8 cellular contexts compared by ENCODE assay signal in genomic region chr20:31604567-31605030, GRCh38. TPM values are rescaled to one million over a fixed set of nuclear protein-coding genes. Genes with fewer than 3 reads are reported as not detected.
DNase-seq lines count a peak whose midpoint lies in the region; ATAC-seq and TF ChIP-seq lines count a peak whose summit lies in the region.

No MANE protein-coding gene starts in this region.

- H3K27ac ChIP-seq in 22Rv1, result peak overlapping the region; percentile 100
- H3K27ac ChIP-seq in mesodermal cell (ENCODE audit: low read depth, low read length, severe bottlenecking), result peak overlapping the region; percentile 99

- H3K27me3 Mint-ChIP-seq in brain, result peaks cover 31% of the 10 kb centered on the region

- WGBS in mesodermal cell (ENCODE audit: insufficient coverage in 2 of 2), 2 experiments, result 2 to 4% methylated on average over 10 to 13 of the region's 14 CpGs

- no peaks in the 10 kb centered on the region for H3K36me3 Mint-ChIP-seq in brain

- H3K27ac Mint-ChIP-seq in brain, result peak overlapping the region; percentile 91 to 99 (median 97)

- H3K4me3 ChIP-seq in mesodermal cell (ENCODE audit: extremely low read depth, insufficient read depth, low read length, poor library complexity, severe bottlenecking), result peak overlapping the region; percentile 91

- H3K4me1 ChIP-seq in mesodermal cell (ENCODE audit: control insufficient read depth, insufficient read depth, low read length, poor library complexity, severe bottlenecking), result peaks cover 27% of the 10 kb centered on the region

- peak; percentile 5 for ATAC-seq in HG03108 (IDR thresholded peaks at IDR 0.05; ENCODE audit: unreplicated experiment)
- no peak for ATAC-seq in HG03378 (IDR thresholded peaks at IDR 0.05; ENCODE audit: unreplicated experiment)

- H3K36me3 ChIP-seq in mesodermal cell (ENCODE audit: control insufficient read depth, insufficient read depth, low read length), result peaks cover 19% of the 10 kb centered on the region

- peaks cover 0 to 4% (median 0%) of the 10 kb centered on the region in 5 experiments for H3K9me3 Mint-ChIP-seq in brain

- H3K4me3 Mint-ChIP-seq in brain, result peak overlapping the region; percentile 90 to 97 (median 93)

- DNase-seq in GM20000 (ENCODE audit: low spot score), result no peak
- DNase-seq in NCI-H146 (lab: John Stamatoyannopoulos, UW), result no peak
- no peak for DNase-seq in NCI-H1092 treated with DMSO at 0.1 percent for 48 hours (lab: John Stamatoyannopoulos, UW)

- TF ChIP-seq CTCF in 22Rv1 (IDR thresholded peaks at IDR 0.05) (no peak), brain (conservative IDR thresholded peaks at IDR 0.05) (no peak), GM20000 (IDR thresholded peaks at IDR 0.05; ENCODE audit: extremely low read depth, missing control alignments) (no peak)

- H3K4me1 Mint-ChIP-seq in brain, result peaks cover 55% of the 10 kb centered on the region

- no peaks in the 10 kb centered on the region for H3K9me3 ChIP-seq in mesodermal cell (ENCODE audit: control insufficient read depth, low read length)

RNA-seq across cellular contexts. Expression of gene ID1, which starts 0.5 kb away (rescaled TPM):
- polyA plus RNA-seq in brain (ENCODE audit: insufficient read depth, low read depth, low replicate concordance), result 109 TPM
- 455 TPM for polyA plus RNA-seq in mesodermal cell (2013, experiment 1 of 2)
- 320 TPM for polyA plus RNA-seq in mesodermal cell (2013, experiment 2 of 2)

RNA-seq across cellular contexts. Expression of gene COX4I2, which starts 33.1 kb away (rescaled TPM):
- 6.3 TPM for polyA plus RNA-seq in brain (ENCODE audit: insufficient read depth, low read depth, low replicate concordance)
- not detected for polyA plus RNA-seq in mesodermal cell (2013, experiment 1 of 2)
- polyA plus RNA-seq in mesodermal cell (2013, experiment 2 of 2), result not detected
